Comparison of ENCODE assay signal across 25 cellular contexts in genomic region chr3:64559658-64560057, GRCh38.
DNase-seq lines count a peak whose midpoint lies in the region; ATAC-seq and TF ChIP-seq lines count a peak whose summit lies in the region.
"Had no signal": no experiment of that assay in that cellular context is flagged by ENCODE, and none has a peak within 500 bp of the region (broad histone marks: within the 10 kb centered on the region; RNA-seq: fewer than 3 reads in every experiment).

No MANE protein-coding gene starts in this region.

- H3K18ac ChIP-seq in neuronal stem cell (ENCODE audit: low read length) = no peak overlapping the region

- TF ChIP-seq CTCF in AG10803 (conservative IDR thresholded peaks at IDR 0.05; ENCODE audit: low read length) (no peak), gastroesophageal sphincter (IDR thresholded peaks at IDR 0.05) (no peak)

- no peak overlapping the region for H3K14ac ChIP-seq in neuronal stem cell (ENCODE audit: low read length)

- ATAC-seq in gastroesophageal sphincter (no peak), HG02678 (IDR thresholded peaks at IDR 0.05; ENCODE audit: unreplicated experiment) (no peak), HG02588 (IDR thresholded peaks at IDR 0.05; ENCODE audit: unreplicated experiment) (no peak), GM21717 (IDR thresholded peaks at IDR 0.05; ENCODE audit: unreplicated experiment) (no peak)
- ATAC-seq: GM23338 had no signal

- H3K9me3 ChIP-seq in ectodermal cell (ENCODE audit: control insufficient read depth, low read length) = no peaks in the 10 kb centered on the region
- no peaks in the 10 kb centered on the region for H3K9me3 ChIP-seq in gastroesophageal sphincter
- H3K9me3 ChIP-seq in neuronal stem cell (replicated peaks in 1 of 2; ENCODE audit: control insufficient read depth in 2 of 2, insufficient read depth in 1 of 2, low read depth in 1 of 2, low read length in 2 of 2) = no peaks in the 10 kb centered on the region
- H3K9me3 ChIP-seq: BE2C, SJSA1 had no signal

- H3K27ac ChIP-seq in ectodermal cell (ENCODE audit: insufficient read depth, low read depth, low read length, poor library complexity, severe bottlenecking) = peak overlapping the region; percentile 29
- peak overlapping the region; percentile 71 to 89 (median 84) for H3K27ac ChIP-seq in gastroesophageal sphincter
- peak overlapping the region; percentile 18 for H3K27ac ChIP-seq in neuronal stem cell (replicated peaks; ENCODE audit: low read length)
- H3K27ac ChIP-seq: 22Rv1, KMS-11, SJSA1 had no signal

- no peak overlapping the region for H4K8ac ChIP-seq in neuronal stem cell (ENCODE audit: low read depth, low read length)

- WGBS in ectodermal cell, 2 experiments = 94 to 96% methylated on average over 8 of the region's 8 CpGs
- WGBS in gastroesophageal sphincter (ENCODE audit: low coverage in 1 of 2), 2 donors = 46 to 55% methylated on average over 8 of the region's 8 CpGs
- no CpG with 5 or more reads among the region's 8 CpGs for WGBS in neuronal stem cell (ENCODE audit: extremely low coverage in 2 of 2, insufficient read length in 2 of 2, insufficient replicate concordance in 1 of 2), 2 donors

- H2BK120ac ChIP-seq in neuronal stem cell (ENCODE audit: low read depth, low read length) = no peak overlapping the region

- H3K4me3 ChIP-seq in AG10803 (ENCODE audit: low read length) = no peak overlapping the region
- H3K4me3 ChIP-seq in ectodermal cell (ENCODE audit: insufficient read depth, low read depth, low read length) = no peak overlapping the region
- H3K4me3 ChIP-seq in gastroesophageal sphincter = no peak overlapping the region
- no peak overlapping the region for H3K4me3 ChIP-seq in neuronal stem cell (ENCODE audit: low read length in 2 of 2)
- H3K4me3 ChIP-seq: GM23338, SJSA1 had no signal

- no peak overlapping the region for H2BK15ac ChIP-seq in neuronal stem cell (ENCODE audit: low read length)

- no peak overlapping the region for H4K91ac ChIP-seq in neuronal stem cell (ENCODE audit: low read depth, low read length, poor library complexity)

- H3K27me3 ChIP-seq in ectodermal cell (ENCODE audit: control insufficient read depth, insufficient read depth, low read length, poor library complexity, severe bottlenecking) (no peaks in the 10 kb centered on the region), gastroesophageal sphincter (no peaks in the 10 kb centered on the region), neuronal stem cell (ENCODE audit: control insufficient read depth in 3 of 3, insufficient read depth in 3 of 3, low read depth in 1 of 3, low read length in 3 of 3) (no peaks in the 10 kb centered on the region)
- H3K27me3 ChIP-seq: BE2C, SJSA1 had no signal

- no peak overlapping the region for H2BK12ac ChIP-seq in neuronal stem cell (ENCODE audit: low read length)

- TF ChIP-seq EP300 in gastroesophageal sphincter (IDR thresholded peaks at IDR 0.05) = no peak

- no peak for TF ChIP-seq POLR2A in gastroesophageal sphincter (IDR thresholded peaks at IDR 0.05)

- H3K9ac ChIP-seq in neuronal stem cell (ENCODE audit: low read depth, low read length, poor library complexity) = no peak overlapping the region
- H3K9ac ChIP-seq: KMS-11 had no signal

- no peak overlapping the region for H2AFZ ChIP-seq in neuronal stem cell (ENCODE audit: low read length)
- H2AFZ ChIP-seq: GM23338 had no signal

- peaks cover 4% of the 10 kb centered on the region for H3K36me3 ChIP-seq in ectodermal cell (ENCODE audit: control insufficient read depth, insufficient read depth, low read length)
- peaks cover 0 to 17% of the 10 kb centered on the region in 2 donors for H3K36me3 ChIP-seq in gastroesophageal sphincter
- H3K36me3 ChIP-seq in neuronal stem cell (replicated peaks in 1 of 2; ENCODE audit: control insufficient read depth in 2 of 2, insufficient read depth in 2 of 2, low read length in 2 of 2) = peaks cover 0 to 6% of the 10 kb centered on the region in 2 donors
- H3K36me3 ChIP-seq: SJSA1 had no signal

- H3K4me2 ChIP-seq in neuronal stem cell (ENCODE audit: insufficient read depth, low read length, poor library complexity, severe bottlenecking) = no peak overlapping the region
- H3K4me2 ChIP-seq: GM23338, KMS-11 had no signal

- no peak overlapping the region for H3K23ac ChIP-seq in neuronal stem cell (ENCODE audit: low read depth, low read length, poor library complexity)

- H3K4ac ChIP-seq in neuronal stem cell (ENCODE audit: low read length) = no peak overlapping the region

- H3K79me1 ChIP-seq in neuronal stem cell (ENCODE audit: low read depth, low read length) = no peaks in the 10 kb centered on the region

- peak; percentile 21 for DNase-seq in AG10803 (ENCODE audit: low read depth)
- DNase-seq in neuronal stem cell (ENCODE audit: low spot score) = no peak
- DNase-seq in activated CD4-positive, alpha-beta T cell treated with anti-CD3 and anti-CD28 coated beads, Interleukin-2, amount 50 U/mL, for 4 hours = no peak
- DNase-seq: BE2C, Calu3, DMS153, DND-41, H9, MM.1S, NCI-H1048, NCI-H1417, NCI-H1694, NCI-H2029 treated with DMSO at 0.1 percent for 48 hours, NCI-H526 treated with DMSO at 0.1 percent for 48 hours, Right ventricle myocardium superior, RPMI8226 had no signal

- H2AK5ac ChIP-seq in neuronal stem cell (ENCODE audit: low read depth, low read length) = no peak overlapping the region

- H2BK5ac ChIP-seq in neuronal stem cell (ENCODE audit: low read length) = no peak overlapping the region

- peaks cover 23% of the 10 kb centered on the region for H3K4me1 ChIP-seq in ectodermal cell (ENCODE audit: control insufficient read depth, insufficient read depth, low read length)
- H3K4me1 ChIP-seq in gastroesophageal sphincter = peaks cover 3 to 33% (median 11%) of the 10 kb centered on the region in 3 donors
- peaks cover 10 to 20% of the 10 kb centered on the region in 2 donors for H3K4me1 ChIP-seq in neuronal stem cell (ENCODE audit: control insufficient read depth in 2 of 2, insufficient read depth in 1 of 2, low read depth in 1 of 2, low read length in 2 of 2)
- H3K4me1 ChIP-seq: BE2C, SJSA1 had no signal

Comparison
In these comparisons a context has a peak if more than half of its experiments do, and no peak if none do; other contexts are left out.
1. H3K27ac ChIP-seq: peak in every context shown above with its lines; median percentile 84 in gastroesophageal sphincter; 29 in ectodermal cell; 18 in neuronal stem cell.